In the genomic region with DNA sequence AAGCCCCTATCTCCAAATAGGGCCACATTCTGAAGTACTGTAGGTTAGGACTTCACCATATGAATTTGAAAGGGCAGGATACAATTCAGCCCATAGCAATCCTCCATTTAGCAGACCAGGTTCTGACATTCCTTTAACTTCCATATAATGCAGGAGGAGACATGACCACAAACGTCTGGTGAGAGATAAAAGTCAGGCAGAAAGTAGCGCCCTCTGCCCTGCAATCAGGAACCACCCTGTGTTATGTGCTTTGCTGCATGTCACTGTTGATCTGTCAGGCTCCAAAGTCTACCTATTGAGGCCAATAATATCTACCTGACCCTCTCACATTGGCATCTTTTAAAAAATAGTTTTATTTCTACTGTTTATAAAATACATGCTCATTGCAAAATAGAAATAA, we compare ENCODE assay signal across 18 cellular contexts.
"Had no signal": no experiment of that assay in that cellular context is flagged by ENCODE, and none has a peak within 500 bp of the region (broad histone marks: within the 10 kb centered on the region; RNA-seq: fewer than 3 reads in every experiment).

No MANE protein-coding gene starts in this region.

- H3K27me3 ChIP-seq: body of pancreas, ovary, suprapubic skin had no signal

- DNase-seq: activated CD4-positive, alpha-beta T cell treated with anti-CD3 and anti-CD28 coated beads, Interleukin-2, amount 10 ng/mL, durations not matched to agents 24 days and 14 days; activated CD8-positive, alpha-beta T cell treated with anti-CD3 and anti-CD28 coated beads, Interleukin-2, amount 10 ng/mL, durations not matched to agents 7 days and 5 days; activated naive CD4-positive, alpha-beta T cell treated with anti-CD3 and anti-CD28 coated beads for 36 hours; activated T-cell treated with anti-CD3 and anti-CD28 coated beads, Interleukin-2, amount 50 U/mL, for 24 hours; body of pancreas; caudate nucleus; effector memory CD8-positive, alpha-beta T cell; foreskin fibroblast; immature natural killer cell; kidney glomerular epithelial cell; naive thymus-derived CD8-positive, alpha-beta T cell; ovary; psoas muscle; right cardiac atrium; stimulated activated CD4-positive, alpha-beta T cell treated with anti-CD3 and anti-CD28 coated beads, Interleukin-2, amount 100 ng/mL, for 48 hours; stimulated activated naive CD8-positive, alpha-beta T cell treated with anti-CD3 and anti-CD28 coated beads, Interleukin-15, amount 100 ng/mL, for 72 hours; trophoblast cell had no signal

- H3K9me3 ChIP-seq: body of pancreas, ovary, psoas muscle, suprapubic skin had no signal

- H3K36me3 ChIP-seq: ovary, suprapubic skin had no signal

- H3K27ac ChIP-seq: body of pancreas, ovary, psoas muscle, suprapubic skin had no signal

- ATAC-seq: activated CD8-positive, alpha-beta T cell treated with anti-CD3 and anti-CD28 coated beads, Interleukin-2, amount 10 ng/mL, durations not matched to agents 7 days and 5 days; body of pancreas; effector memory CD8-positive, alpha-beta T cell; naive thymus-derived CD8-positive, alpha-beta T cell; psoas muscle; right cardiac atrium; stimulated activated naive CD8-positive, alpha-beta T cell treated with anti-CD3 and anti-CD28 coated beads, Interleukin-15, amount 100 ng/mL, for 72 hours had no signal

- H3K4me1 ChIP-seq: body of pancreas, psoas muscle, suprapubic skin had no signal

- H3K4me3 ChIP-seq: body of pancreas, ovary, psoas muscle, suprapubic skin had no signal
